In genomic region chr5:162654661-162655406, GRCh38 we compare ENCODE assay signal across 1 cellular context.
TF ChIP-seq lines count a peak whose summit lies in the region.

No MANE protein-coding gene starts in this region.

TF ChIP-seq in liver, 16 proteins besides CTCF, POLR2A, EP300 and RAD21 (continued from another document):
- peak; percentile 51 for TF ChIP-seq NR2F2 (IDR thresholded peaks at IDR 0.05)
- TF ChIP-seq YY1 (IDR thresholded peaks at IDR 0.05): no peak
- peak; percentile 40 to 71 for TF ChIP-seq RXRA (IDR thresholded peaks at IDR 0.05)
- no peak for TF ChIP-seq EGR1 (IDR thresholded peaks at IDR 0.05; ENCODE audit: low read depth in 2 of 2)
